ENCODE assay signal across 8 cellular contexts in genomic region chr3:8658326-8659212, GRCh38. TPM values are rescaled to one million over a fixed set of nuclear protein-coding genes. Genes with fewer than 3 reads are reported as not detected.
A peak's percentile ranks its signal among the peaks of the same experiment; 100 is the strongest.
DNase-seq lines count a peak whose midpoint lies in the region; ATAC-seq, FAIRE-seq and TF ChIP-seq lines count a peak whose summit lies in the region.

No MANE protein-coding gene starts in this region.

- H3K4me3 Mint-ChIP-seq in nephron, result peak overlapping the region; percentile 3 to 33 (median 5)

- peak; percentile 90 for ATAC-seq in GM18517 (IDR thresholded peaks at IDR 0.05; ENCODE audit: unreplicated experiment)
- ATAC-seq in HG02610 (IDR thresholded peaks at IDR 0.05; ENCODE audit: unreplicated experiment), result peak; percentile 73

- no peaks in the 10 kb centered on the region for H3K27me3 Mint-ChIP-seq in nephron (ENCODE audit: low read depth)

- H3K9me3 Mint-ChIP-seq in nephron, result peaks cover 4% of the 10 kb centered on the region

- no peak overlapping the region for H3K4me3 ChIP-seq in bronchial epithelial cell (ENCODE audit: low read depth, low read length)

- peak; percentile 22 for DNase-seq in NCI-H128 (lab: John Stamatoyannopoulos, UW; ENCODE audit: unreplicated experiment)
- peak; percentile 72 for DNase-seq in bronchial epithelial cell (ENCODE audit: low read depth)
- DNase-seq in NCI-H1048 (lab: John Stamatoyannopoulos, UW), result no peak
- DNase-seq in cerebellar cortex (ENCODE audit: low spot score), result no peak
- no peak for DNase-seq in C1 segment of cervical spinal cord (lab: John Stamatoyannopoulos, UW)

- no peaks in the 10 kb centered on the region for H3K36me3 ChIP-seq in bronchial epithelial cell (ENCODE audit: control insufficient read depth, insufficient read depth, low read length)

- H3K27me3 ChIP-seq in bronchial epithelial cell (ENCODE audit: control insufficient read depth, insufficient read depth, low read length), result no peaks in the 10 kb centered on the region

- TF ChIP-seq CTCF in bronchial epithelial cell (IDR thresholded peaks at IDR 0.05; ENCODE audit: insufficient read depth, low read length, severe bottlenecking) (no peak), nephron (IDR thresholded peaks at IDR 0.05; ENCODE audit: unreplicated experiment in 3 of 3) (no peak)

- no peaks in the 10 kb centered on the region for H3K36me3 Mint-ChIP-seq in nephron (ENCODE audit: low read depth)

- FAIRE-seq in bronchial epithelial cell (lab: Jason Lieb, UNC), result no peak

- H3K27ac Mint-ChIP-seq in nephron, result peak overlapping the region; percentile 88 to 93 (median 89)

- peaks cover 74% of the 10 kb centered on the region for H3K4me1 Mint-ChIP-seq in nephron

RNA-seq across cellular contexts. Expression of gene SSUH2, which starts 14.0 kb away (rescaled TPM):
- 0.13 and 0.26 TPM in 2 replicates for total RNA-seq in bronchial epithelial cell

Comparison
In these comparisons a context has a peak if more than half of its experiments do, and no peak if none do; other contexts are left out.
1. DNase-seq: peak in NCI-H128 (single experiment) and bronchial epithelial cell (single experiment); none in NCI-H1048 (single experiment), cerebellar cortex (single experiment) and C1 segment of cervical spinal cord (0 of 14).